ENCODE assay signal across 9 cellular contexts in the genomic region with DNA sequence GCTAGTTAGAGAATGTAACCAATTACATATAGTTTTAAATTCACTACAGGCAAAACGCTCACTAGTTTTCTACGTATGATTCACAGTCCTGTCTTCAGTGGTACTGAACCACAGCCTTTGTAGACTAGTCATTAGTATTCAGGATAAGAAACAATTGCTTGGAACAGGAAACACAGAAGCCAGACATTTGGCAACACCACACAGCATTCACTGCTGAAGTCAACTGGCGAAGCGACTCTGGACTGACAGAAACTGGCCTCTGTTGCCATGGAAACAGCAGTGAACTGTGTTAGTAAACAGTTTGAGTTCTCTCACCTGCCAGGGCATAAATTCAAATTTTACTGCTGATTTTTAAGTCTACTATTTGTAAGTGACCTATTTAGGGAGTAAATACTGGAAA. TPM values are rescaled to one million over a fixed set of nuclear protein-coding genes. Genes with fewer than 3 reads are reported as not detected.
DNase-seq lines count a peak whose midpoint lies in the region; ATAC-seq, FAIRE-seq and TF ChIP-seq lines count a peak whose summit lies in the region.
"Had no signal": no experiment of that assay in that cellular context is flagged by ENCODE, and none has a peak within 500 bp of the region (broad histone marks: within the 10 kb centered on the region; RNA-seq: fewer than 3 reads in every experiment).

No MANE protein-coding gene starts in this region.

- H2AFZ ChIP-seq in K562 (ENCODE audit: low read depth, low read length), result no peak overlapping the region

- no peak for FAIRE-seq in K562 (lab: Jason Lieb, UNC)

- no peak overlapping the region for H3K4me2 ChIP-seq in K562 (ENCODE audit: insufficient read depth, low read length)

- CTCF ChIA-PET in K562 (lab: Yijun Ruan, JAX; ENCODE audit: low intra/inter-chr PET ratio), result no interaction called here

- H3K9ac ChIP-seq in K562 (ENCODE audit: insufficient read depth in 1 of 2, low read depth in 2 of 2, low read length in 2 of 2), result no peak overlapping the region

- no peak for TF ChIP-seq EP300 in K562 (IDR thresholded peaks at IDR 0.05; ENCODE audit: low read length)

- no peaks in the 10 kb centered on the region for H3K36me3 ChIP-seq in left ventricle myocardium inferior
- H3K36me3 ChIP-seq in K562 (ENCODE audit: control insufficient read depth, insufficient read depth, low read length), result no peaks in the 10 kb centered on the region
- H3K36me3 ChIP-seq in uterus, result no peaks in the 10 kb centered on the region

- peak; percentile 88 for ATAC-seq in Right ventricle myocardium inferior
- no peak for ATAC-seq in K562
- ATAC-seq in GM19395 (IDR thresholded peaks at IDR 0.05; ENCODE audit: unreplicated experiment), result no peak
- ATAC-seq in GM19397 (IDR thresholded peaks at IDR 0.05; ENCODE audit: unreplicated experiment), result no peak

- H3K9me3 ChIP-seq in left ventricle myocardium inferior (replicated peaks) (peaks cover 18% of the 10 kb centered on the region), K562 (replicated peaks; ENCODE audit: control insufficient read depth, insufficient read depth, low read depth, low read length) (no peaks in the 10 kb centered on the region), uterus (no peaks in the 10 kb centered on the region)

- TF ChIP-seq RAD21 in K562 (CRISPR knock-in tag; conservative IDR thresholded peaks at IDR 0.05 in 1 of 2, IDR thresholded peaks at IDR 0.05 in 1 of 2), result no peak

- in situ Hi-C loops in K562 (cut with MboI), result no loop called here

- TF ChIP-seq CTCF in left ventricle myocardium inferior (IDR thresholded peaks at IDR 0.05; ENCODE audit: borderline replicate concordance) (no peak), K562 (IDR thresholded peaks at IDR 0.05 in 2 of 3, conservative IDR thresholded peaks at IDR 0.05 in 1 of 3; ENCODE audit: insufficient read depth in 2 of 3, low read depth in 1 of 3, low read length in 3 of 3) (no peak), uterus (IDR thresholded peaks at IDR 0.05) (no peak)

- no peak overlapping the region for H3K4me3 ChIP-seq in left ventricle myocardium inferior
- H3K4me3 ChIP-seq in K562, result no peak overlapping the region
- H3K4me3 ChIP-seq in uterus, result no peak overlapping the region

- intact Hi-C loops in Right ventricle myocardium inferior (cut with DNase I), result no loop called here
- intact Hi-C loops in left ventricle myocardium inferior (cut with micrococcal nuclease), result no loop called here
- intact Hi-C loops in K562 (cut with micrococcal nuclease), result no loop called here
- intact Hi-C loops in uterus (cut with DNase I; ENCODE audit: low total_unique reads), result no loop called here

- no peaks in the 10 kb centered on the region for H3K9me1 ChIP-seq in K562 (ENCODE audit: control insufficient read depth, insufficient read depth, low read length)

- WGBS in K562 (ENCODE audit: insufficient coverage, low coverage, missing lambda C conversion rate), result 4% methylated on average over 4 of the region's 4 CpGs

- no TSS peak for BruUV-seq in K562 (replicated peaks; lab: Mats Ljungman, UMichigan)

- TF ChIP-seq POLR2A in K562 (conservative IDR thresholded peaks at IDR 0.05) (no peak), uterus (IDR thresholded peaks at IDR 0.05) (no peak)

- H3K4me1 ChIP-seq in left ventricle myocardium inferior (no peaks in the 10 kb centered on the region), K562 (replicated peaks in 1 of 2; ENCODE audit: control insufficient read depth in 2 of 2, insufficient read depth in 2 of 2, low read length in 2 of 2) (no peaks in the 10 kb centered on the region), uterus (no peaks in the 10 kb centered on the region)

- no peaks in the 10 kb centered on the region for H3K79me2 ChIP-seq in K562 (ENCODE audit: control insufficient read depth, insufficient read depth, low read length)

- POLR2A ChIA-PET in K562 (lab: Yijun Ruan, JAX), result no interaction called here

- H3K27ac ChIP-seq in left ventricle myocardium inferior (replicated peaks), result no peak overlapping the region
- H3K27ac ChIP-seq in K562 (ENCODE audit: extremely low read depth, low read depth, low read length), result no peak overlapping the region
- H3K27ac ChIP-seq in uterus, result peak overlapping the region; percentile 31 to 69

- peak; percentile 47 for DNase-seq in Right ventricle myocardium inferior (ENCODE audit: missing footprints)
- no peak for DNase-seq in left ventricle myocardium inferior
- DNase-seq in K562 (ENCODE audit: extremely low read depth in 1 of 4, low spot score in 3 of 4), result no peak
- peak; percentile 33 for DNase-seq in iPS-NIHi11 (ENCODE audit: low spot score)
- DNase-seq in uterus, result peak; percentile 71 to 89
- DNase-seq in Kasumi-1 (lab: John Stamatoyannopoulos, UW), result no peak
- DNase-seq: stimulated activated CD4-positive, alpha-beta T cell treated with anti-CD3 and anti-CD28 coated beads, Interleukin-4, amount 100 ng/mL, for 4 hours had no signal

- H3K27me3 ChIP-seq in left ventricle myocardium inferior (ENCODE audit: low read depth), result no peaks in the 10 kb centered on the region
- no peaks in the 10 kb centered on the region for H3K27me3 ChIP-seq in K562 (ENCODE audit: control insufficient read depth in 2 of 2, insufficient read depth in 2 of 2, low read length in 2 of 2)
- no peaks in the 10 kb centered on the region for H3K27me3 ChIP-seq in uterus

- no peaks in the 10 kb centered on the region for H4K20me1 ChIP-seq in K562 (replicated peaks; ENCODE audit: control insufficient read depth, insufficient read depth, low read length)

TF ChIP-seq in K562, 482 proteins besides CTCF, POLR2A, EP300 and RAD21:
- TF ChIP-seq ZNF143 (CRISPR knock-in tag; IDR thresholded peaks at IDR 0.05) (no peak), NBN (IDR thresholded peaks at IDR 0.05; ENCODE audit: low read depth) (no peak), XRCC5 (IDR thresholded peaks at IDR 0.05; ENCODE audit: low read depth, low read length) (no peak), RFX1 (IDR thresholded peaks at IDR 0.05) (peak; percentile 79), SMAD3 (CRISPR knock-in tag; conservative IDR thresholded peaks at IDR 0.05) (no peak), PHF8 (IDR thresholded peaks at IDR 0.05; ENCODE audit: borderline replicate concordance, low read length) (no peak), TRIM24 (IDR thresholded peaks at IDR 0.05) (no peak)
- TF ChIP-seq, protein P1, sequence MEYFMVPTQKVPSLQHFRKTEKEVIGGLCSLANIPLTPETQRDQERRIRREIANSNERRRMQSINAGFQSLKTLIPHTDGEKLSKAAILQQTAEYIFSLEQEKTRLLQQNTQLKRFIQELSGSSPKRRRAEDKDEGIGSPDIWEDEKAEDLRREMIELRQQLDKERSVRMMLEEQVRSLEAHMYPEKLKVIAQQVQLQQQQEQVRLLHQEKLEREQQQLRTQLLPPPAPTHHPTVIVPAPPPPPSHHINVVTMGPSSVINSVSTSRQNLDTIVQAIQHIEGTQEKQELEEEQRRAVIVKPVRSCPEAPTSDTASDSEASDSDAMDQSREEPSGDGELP (CRISPR knock-in tag; IDR thresholded peaks at IDR 0.05; ENCODE audit: borderline replicate concordance), result no peak

RNA-seq across cellular contexts. Expression of a gene that starts 57.6 kb away (rescaled TPM):
- total RNA-seq in Right ventricle myocardium inferior (4.1 TPM), left ventricle myocardium inferior (4.0 TPM), K562 (2014; rRNA removed) (0.16 TPM in 1 of 2 replicates, not detected in the other), K562 (2014; rRNA removed; fragmentation: Illumina TruSeq; extraction: Trizol) (0.22 TPM in 1 of 2 replicates, not detected in the other), K562 (2015; rRNA removed; fragmentation: Illumina TruSeq; extraction: Trizol) (0.11 and 0.18 TPM in 2 replicates), K562 (2021) (0.53 and 0.87 TPM in 2 replicates), uterus (100 to 1,000 TPM in 1 of 4 donors, 10 to 100 TPM in 3; 38.2 to 144 (median 73.0) TPM)
- total RNA-seq in K562 (2011; cell fraction: chromatin; rRNA removed; ENCODE audit: low replicate concordance), result not detected in 2 replicates
- total RNA-seq in K562 (2011; cell fraction: nucleolus; rRNA removed), result not detected in 2 replicates
- not detected in 2 replicates for total RNA-seq in K562 (2011; cell fraction: nucleoplasm; rRNA removed)
- polyA plus RNA-seq in K562 (2011; rRNA removed) (not detected in 2 replicates), K562 (2014; fragmentation: Illumina TruSeq; extraction: Trizol) (0.10 TPM in 1 of 2 replicates, not detected in the other), K562 (2014; fragmentation: Nextera tagmentation; extraction: Ambion mirVana) (under 1 TPM; 0.11 to 0.23 TPM), K562 (2014; rRNA removed) (not detected in 2 replicates)
- polyA plus RNA-seq in K562 (2011; cell fraction: cytosol; rRNA removed), result 0.16 TPM in 1 of 2 replicates, not detected in the other
- not detected in 2 replicates for polyA plus RNA-seq in K562 (2011; cell fraction: nucleus; rRNA removed)
- polyA plus RNA-seq in K562 (2012), result 0.22 and 0.57 TPM in 2 replicates
- polyA minus RNA-seq in K562 (2011; rRNA and poly(A)+ RNA removed), result not detected in 2 replicates
- polyA minus RNA-seq in K562 (2011; cell fraction: cytosol; rRNA and poly(A)+ RNA removed), result not detected in 2 replicates
- polyA minus RNA-seq in K562 (2011; cell fraction: nucleus; rRNA and poly(A)+ RNA removed), result not detected in 2 replicates

Comparison
In these comparisons a context has a peak if more than half of its experiments do, and no peak if none do; other contexts are left out.
1. DNase-seq: peak in Right ventricle myocardium inferior (single experiment), iPS-NIHi11 (single experiment) and uterus (2 of 2); none in left ventricle myocardium inferior (single experiment), K562 (0 of 4) and Kasumi-1 (0 of 2).
2. H3K27ac ChIP-seq: peak in uterus (2 of 2); none in left ventricle myocardium inferior (single experiment) and K562 (single experiment).